Comparison of ENCODE assay signal across 1 cellular context in the genomic region with DNA sequence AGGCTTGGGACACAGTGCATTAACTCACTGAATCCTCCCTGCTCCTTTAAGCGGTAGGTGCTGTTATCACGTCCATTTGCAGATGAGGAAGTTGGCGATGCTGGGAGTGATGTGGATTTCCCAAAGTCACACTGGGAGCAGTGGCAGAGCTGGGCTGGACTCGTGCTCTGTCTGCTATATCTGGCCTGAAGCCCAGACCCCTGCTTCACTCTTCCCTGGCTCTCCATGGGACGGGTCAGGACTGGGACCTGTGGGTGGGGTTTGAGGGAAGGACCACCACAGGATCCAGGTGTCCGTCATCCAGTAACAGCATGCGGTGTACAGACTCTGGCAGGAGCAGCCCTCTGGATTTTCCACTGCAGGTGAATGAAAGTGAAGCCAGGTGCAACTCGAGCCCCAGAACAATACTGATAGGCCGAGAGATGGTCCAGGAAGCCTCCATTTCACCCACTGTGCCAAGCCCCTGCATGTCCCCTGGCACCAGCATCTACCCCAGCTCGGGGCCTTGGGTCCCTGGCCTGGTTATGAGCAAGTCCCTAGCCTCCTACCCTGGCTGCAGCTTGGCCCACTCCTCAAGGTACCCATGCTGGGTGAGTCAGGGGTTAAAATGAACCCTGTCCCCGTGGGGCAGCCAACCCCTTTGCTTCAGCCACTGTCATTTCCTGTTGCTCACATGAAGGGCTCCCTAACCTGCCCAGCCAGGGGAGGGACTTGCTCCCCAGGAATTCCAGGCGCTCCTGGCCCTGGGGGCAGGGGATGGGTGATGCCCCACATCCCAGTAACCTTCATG.
TF ChIP-seq lines count a peak whose summit lies in the region.

No MANE protein-coding gene starts in this region.

TF ChIP-seq in HCT116, 20 proteins besides CTCF, POLR2A, EP300 and RAD21 (continued from another document):
- TF ChIP-seq, protein P1, sequence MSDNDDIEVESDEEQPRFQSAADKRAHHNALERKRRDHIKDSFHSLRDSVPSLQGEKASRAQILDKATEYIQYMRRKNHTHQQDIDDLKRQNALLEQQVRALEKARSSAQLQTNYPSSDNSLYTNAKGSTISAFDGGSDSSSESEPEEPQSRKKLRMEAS (IDR thresholded peaks at IDR 0.05), result no peak
